Comparison of ENCODE assay signal across 1 cellular context in genomic region chr10:14532473-14533251, GRCh38.
TF ChIP-seq lines count a peak whose summit lies in the region.

No MANE protein-coding gene starts in this region.

TF ChIP-seq in HepG2, 621 proteins besides CTCF, POLR2A, EP300 and RAD21 (continued from another document and continues in another):
- TF ChIP-seq PAWR (CRISPR knock-in tag; IDR thresholded peaks at IDR 0.05; ENCODE audit: borderline replicate concordance) (no peak), ZNF180 (CRISPR knock-in tag; IDR thresholded peaks at IDR 0.05; ENCODE audit: borderline replicate concordance, low read depth) (no peak), ZNF296 (CRISPR knock-in tag; conservative IDR thresholded peaks at IDR 0.05) (no peak), SKI (IDR thresholded peaks at IDR 0.05; ENCODE audit: partially characterized antibody) (peak; percentile 98), CEBPZ (IDR thresholded peaks at IDR 0.05; ENCODE audit: low read length) (no peak), EHMT2 (IDR thresholded peaks at IDR 0.05; ENCODE audit: borderline replicate concordance, low read depth, low read length) (no peak), ZNF704 (CRISPR knock-in tag; IDR thresholded peaks at IDR 0.05; ENCODE audit: borderline replicate concordance) (no peak), NR2F1 (CRISPR knock-in tag; IDR thresholded peaks at IDR 0.05) (peak; percentile 61 to 74; a peak in 3 of 4 replicates), ZEB1 (IDR thresholded peaks at IDR 0.05; ENCODE audit: insufficient replicate concordance, low read depth) (no peak), PATZ1 (CRISPR knock-in tag; IDR thresholded peaks at IDR 0.05) (peak; percentile 80), ZNF230 (CRISPR knock-in tag; IDR thresholded peaks at IDR 0.05) (no peak), ZNF350 (CRISPR knock-in tag; IDR thresholded peaks at IDR 0.05; ENCODE audit: borderline replicate concordance, low read depth) (peak; percentile 32; the same call in 1 of the 2 replicates), HBP1 (CRISPR knock-in tag; IDR thresholded peaks at IDR 0.05; ENCODE audit: low read depth) (no peak), ZNF530 (CRISPR knock-in tag; IDR thresholded peaks at IDR 0.05; ENCODE audit: low read depth) (no peak), GTF3A (CRISPR knock-in tag; conservative IDR thresholded peaks at IDR 0.05) (no peak), SIN3B (IDR thresholded peaks at IDR 0.05; ENCODE audit: low read length) (no peak), RBAK (CRISPR knock-in tag; IDR thresholded peaks at IDR 0.05) (no peak), MTERF4 (CRISPR knock-in tag; IDR thresholded peaks at IDR 0.05) (no peak), HIC2 (CRISPR knock-in tag; IDR thresholded peaks at IDR 0.05; ENCODE audit: low read depth) (no peak), ZNF564 (CRISPR knock-in tag; IDR thresholded peaks at IDR 0.05) (0 out of 2 replicates have a peak, but pooled peaks have one; percentile 48), HMGA1 (CRISPR knock-in tag; conservative IDR thresholded peaks at IDR 0.05) (no peak), ZFP62 (CRISPR knock-in tag; IDR thresholded peaks at IDR 0.05) (no peak), KDM3A (CRISPR knock-in tag; IDR thresholded peaks at IDR 0.05; ENCODE audit: low read depth) (no peak), CCAR2 (optimal IDR thresholded peaks at IDR 0.05; ENCODE audit: low read depth, low read length) (no peak), ZNF788 (CRISPR knock-in tag; IDR thresholded peaks at IDR 0.05; ENCODE audit: borderline replicate concordance) (no peak), ZMAT3 (CRISPR knock-in tag; conservative IDR thresholded peaks at IDR 0.05) (no peak), MEF2D (CRISPR knock-in tag; IDR thresholded peaks at IDR 0.05) (peak; percentile 61; the same call in 1 of the 2 replicates), ZFP90 (CRISPR knock-in tag; IDR thresholded peaks at IDR 0.05; ENCODE audit: borderline replicate concordance) (no peak), ZNF839 (CRISPR knock-in tag; IDR thresholded peaks at IDR 0.05; ENCODE audit: borderline replicate concordance) (no peak), FOXO4 (CRISPR knock-in tag; conservative IDR thresholded peaks at IDR 0.05) (no peak), MED13 (CRISPR knock-in tag; IDR thresholded peaks at IDR 0.05) (no peak), SRSF4 (IDR thresholded peaks at IDR 0.05; ENCODE audit: low read depth, low read length, poor library complexity, severe bottlenecking) (no peak), KDM4B (CRISPR knock-in tag; IDR thresholded peaks at IDR 0.05) (no peak), ZNF512 (CRISPR knock-in tag; IDR thresholded peaks at IDR 0.05) (no peak), HDAC6 (IDR thresholded peaks at IDR 0.05; ENCODE audit: low read depth, low read length) (no peak), ZBTB40 (IDR thresholded peaks at IDR 0.05) (no peak), ZBTB40 (CRISPR knock-in tag; IDR thresholded peaks at IDR 0.05) (no peak)
